ENCODE assay signal across 8 cellular contexts in the genomic region with DNA sequence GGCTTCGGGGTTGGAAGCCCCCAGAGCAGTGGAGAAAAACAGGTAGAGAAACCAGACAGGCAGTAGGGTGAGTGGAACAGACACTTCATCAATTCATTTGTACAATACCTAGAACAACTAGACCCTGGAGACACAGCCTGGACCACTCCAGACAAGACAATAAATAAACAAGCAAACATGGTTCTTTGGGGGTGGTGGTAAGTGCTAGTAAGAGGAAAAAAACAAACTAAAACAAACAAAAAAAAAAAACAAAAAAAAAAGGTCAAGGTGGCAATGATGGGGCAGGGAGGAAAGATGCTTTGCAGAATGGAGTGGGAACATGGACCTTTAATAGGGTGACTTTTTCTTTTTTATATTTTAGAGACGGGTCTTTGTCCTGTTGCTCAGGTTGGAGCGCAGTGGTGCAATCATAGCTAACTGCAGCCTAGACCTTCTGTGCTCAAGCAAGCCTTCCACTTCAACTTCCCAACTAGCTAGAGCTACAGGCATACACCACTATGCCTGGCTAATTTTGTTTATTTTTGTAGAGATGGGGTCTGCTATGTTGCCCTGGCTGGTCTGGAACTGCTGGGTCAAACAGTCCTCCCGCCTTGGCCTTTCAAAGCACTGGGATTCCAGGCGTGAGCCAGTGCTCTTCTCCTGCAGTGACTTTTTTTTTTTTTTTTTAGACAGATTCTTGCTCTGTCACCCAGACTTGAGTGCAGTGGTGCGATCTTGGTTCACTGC. TPM values are rescaled to one million over a fixed set of nuclear protein-coding genes. Genes with fewer than 3 reads are reported as not detected.
DNase-seq lines count a peak whose midpoint lies in the region; ATAC-seq and TF ChIP-seq lines count a peak whose summit lies in the region.

No MANE protein-coding gene starts in this region.

- CTCF ChIA-PET in AG04449 (lab: Yijun Ruan, JAX) = interaction anchor here (1.1 to 18.0 kb wide), 6 partner anchors 29 to 235 kb away, joined by 3 to 1565 read pairs (median 32); a partner anchor contains a TSS

- H3K36me3 ChIP-seq in HUES48 (ENCODE audit: control insufficient read depth, insufficient read depth, low read length) (peaks cover 7% of the 10 kb centered on the region), breast epithelium (no peaks in the 10 kb centered on the region), mucosa of stomach (ENCODE audit: control insufficient read depth, insufficient read depth, low read length) (no peaks in the 10 kb centered on the region)

- ATAC-seq in left lobe of liver = no peak

- H3K27me3 ChIP-seq in HUES48 (ENCODE audit: control insufficient read depth, insufficient read depth, low read length) (peaks cover 31% of the 10 kb centered on the region), breast epithelium (no peaks in the 10 kb centered on the region), mucosa of stomach (ENCODE audit: control insufficient read depth, insufficient read depth, low read length) (no peaks in the 10 kb centered on the region)

- H3K27ac ChIP-seq in HUES48 (ENCODE audit: low read depth, low read length) (peak overlapping the region; percentile 93), breast epithelium (peak overlapping the region; percentile 98 to 100)

- DNase-seq in AG04449 (ENCODE audit: low read depth, low spot score) = no peak
- no peak for DNase-seq in breast epithelium (ENCODE audit: low spot score in 2 of 2)
- no peak for DNase-seq in NCI-H1417 treated with DMSO at 0.1 percent for 48 hours (lab: John Stamatoyannopoulos, UW)
- no peak for DNase-seq in left lobe of liver (ENCODE audit: low spot score)
- DNase-seq in germinal center (ENCODE audit: low spot score) = no peak
- DNase-seq in NCI-H1436 (lab: John Stamatoyannopoulos, UW) = no peak

- H3K4me1 ChIP-seq in HUES48 (ENCODE audit: control insufficient read depth, insufficient read depth, low read length) (peaks cover 25% of the 10 kb centered on the region), breast epithelium (peaks cover 5 to 11% of the 10 kb centered on the region in 2 donors), mucosa of stomach (ENCODE audit: control insufficient read depth, insufficient read depth, low read length) (peaks cover 35% of the 10 kb centered on the region)

- H3K9me3 ChIP-seq in HUES48 (ENCODE audit: control insufficient read depth, insufficient read depth, low read length) = no peaks in the 10 kb centered on the region
- no peaks in the 10 kb centered on the region for H3K9me3 ChIP-seq in breast epithelium
- no peaks in the 10 kb centered on the region for H3K9me3 ChIP-seq in mucosa of stomach (ENCODE audit: control insufficient read depth, low read length)

- TF ChIP-seq CTCF in AG04449 (IDR thresholded peaks at IDR 0.05; ENCODE audit: insufficient read depth, low read length, missing control alignments) (no peak), breast epithelium (IDR thresholded peaks at IDR 0.05) (no peak)

- intact Hi-C loops in breast epithelium (cut with DNase I; ENCODE audit: low total_unique reads) = no loop called here

- peak overlapping the region; percentile 71 for H3K9ac ChIP-seq in HUES48 (ENCODE audit: low read depth, low read length)
- peak overlapping the region; percentile 98 for H3K9ac ChIP-seq in mucosa of stomach (ENCODE audit: low read length)

- no peak for TF ChIP-seq POLR2A in breast epithelium (IDR thresholded peaks at IDR 0.05)

- POLR2A ChIA-PET in AG04449 (lab: Yijun Ruan, JAX) = interaction anchor here (0.6 to 4.4 kb wide), 7 partner anchors 9 to 72 kb away, joined by 3 to 96 read pairs (median 15); a partner anchor contains a TSS

- H3K4me3 ChIP-seq in AG04449 (ENCODE audit: low read depth, low read length) (peak overlapping the region; percentile 99), HUES48 (ENCODE audit: low read depth, low read length) (peak overlapping the region; percentile 78), breast epithelium (peak overlapping the region; percentile 92 to 100 (median 95)), mucosa of stomach (ENCODE audit: low read length) (no peak overlapping the region)

RNA-seq across cellular contexts. Expression of a gene that starts 3.1 kb away (rescaled TPM):
- total RNA-seq in breast epithelium (100 to 1,000 TPM; 108 to 581 (median 320) TPM), left lobe of liver (16.3 TPM)

RNA-seq across cellular contexts. Expression of a gene that starts 7.2 kb away (rescaled TPM):
- total RNA-seq in breast epithelium (100 to 1,000 TPM; 150 to 199 (median 199) TPM), left lobe of liver (224 TPM)

RNA-seq across cellular contexts. Expression of a gene that starts 7.5 kb away (rescaled TPM):
- not detected for total RNA-seq in breast epithelium
- total RNA-seq in left lobe of liver = 1.5 TPM

RNA-seq across cellular contexts. Expression of a gene that starts 12.0 kb away (rescaled TPM):
- 1 to 10 TPM; 5.2 to 8.8 (median 8.5) TPM for total RNA-seq in breast epithelium
- total RNA-seq in left lobe of liver = 3.0 TPM

RNA-seq across cellular contexts. Expression of a gene that starts 19.0 kb away (rescaled TPM):
- total RNA-seq in breast epithelium = 100 to 1,000 TPM in 1 of 3 donors, 10 to 100 TPM in 2; 45.8 to 101 (median 98.6) TPM
- total RNA-seq in left lobe of liver = 23.2 TPM
